In the genomic region with DNA sequence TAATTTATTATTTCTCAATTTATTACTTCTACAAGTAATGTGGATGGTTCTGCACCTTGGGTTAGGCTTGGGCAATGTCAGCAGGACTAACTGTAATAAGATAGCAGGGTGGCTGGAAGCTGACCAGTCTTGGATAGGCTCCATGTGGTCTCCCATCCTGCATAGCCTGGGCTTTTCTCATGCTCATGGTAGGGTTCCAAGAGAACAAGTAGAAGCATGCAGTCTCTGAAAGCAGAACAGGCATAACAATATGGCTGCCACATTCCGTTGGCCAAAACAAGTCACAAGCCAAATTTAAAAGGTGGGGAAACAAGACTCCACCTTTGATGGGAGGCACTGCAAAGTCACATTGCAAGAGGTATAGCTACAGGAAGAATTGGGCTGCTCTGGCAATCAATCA, we compare ENCODE assay signal across 1 cellular context.
TF ChIP-seq lines count a peak whose summit lies in the region.

No MANE protein-coding gene starts in this region.

TF ChIP-seq in H1, 55 proteins besides CTCF, POLR2A, EP300 and RAD21 (continued from another document):
- TF ChIP-seq, protein P1, sequence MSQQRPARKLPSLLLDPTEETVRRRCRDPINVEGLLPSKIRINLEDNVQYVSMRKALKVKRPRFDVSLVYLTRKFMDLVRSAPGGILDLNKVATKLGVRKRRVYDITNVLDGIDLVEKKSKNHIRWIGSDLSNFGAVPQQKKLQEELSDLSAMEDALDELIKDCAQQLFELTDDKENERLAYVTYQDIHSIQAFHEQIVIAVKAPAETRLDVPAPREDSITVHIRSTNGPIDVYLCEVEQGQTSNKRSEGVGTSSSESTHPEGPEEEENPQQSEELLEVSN (IDR thresholded peaks at IDR 0.05): peak; percentile 42; the same call in 1 of the 2 replicates
- TF ChIP-seq SP2 (IDR thresholded peaks at IDR 0.05; ENCODE audit: low read length) (no peak), NANOG (IDR thresholded peaks at IDR 0.05; ENCODE audit: insufficient read depth, low read depth, low read length, poor library complexity, severe bottlenecking) (no peak), KDM5A (IDR thresholded peaks at IDR 0.05; ENCODE audit: low read length) (no peak), SP1 (IDR thresholded peaks at IDR 0.05; ENCODE audit: low read depth, low read length) (no peak), SIN3A (conservative IDR thresholded peaks at IDR 0.05 in 1 of 2, IDR thresholded peaks at IDR 0.05 in 1 of 2; ENCODE audit: low read depth in 1 of 2, low read length in 2 of 2) (no peak)
